Comparison of ENCODE assay signal across 7 cellular contexts in genomic region chrY:21559316-21559984, GRCh38.
A peak's percentile ranks its signal among the peaks of the same experiment; 100 is the strongest.
ATAC-seq lines count a peak whose summit lies in the region.
"Not testable (repeated sequence)": the region's sequence is repeated elsewhere in the genome, so short reads cannot be mapped to it uniquely, and the experiment has no call there.

No MANE protein-coding gene starts in this region.

- H3K36me3 Mint-ChIP-seq in stimulated activated memory B cell treated with anti-CD40 and anti-IgM and Interleukin-4, amounts not matched to agents 10 μg/mL and 1 μg/mL and 100 μg/mL, for 72 hours, result not testable (repeated sequence)

- ATAC-seq in GM19372 (IDR thresholded peaks at IDR 0.05; ENCODE audit: low read depth, unreplicated experiment), result peak; percentile 93
- ATAC-seq in GM21447 (IDR thresholded peaks at IDR 0.05; ENCODE audit: unreplicated experiment), result peak; percentile 85
- ATAC-seq in HG02642 (IDR thresholded peaks at IDR 0.05; ENCODE audit: poor library complexity, unreplicated experiment), result peak; percentile 86
- peak; percentile 88 for ATAC-seq in HG03039 (IDR thresholded peaks at IDR 0.05; ENCODE audit: unreplicated experiment)
- ATAC-seq in HG03280 (IDR thresholded peaks at IDR 0.05; ENCODE audit: unreplicated experiment), result peak; percentile 83
- peak; percentile 84 for ATAC-seq in HG03565 (IDR thresholded peaks at IDR 0.05; ENCODE audit: unreplicated experiment)
- peak; percentile 57 for ATAC-seq in stimulated activated memory B cell treated with anti-CD40 and anti-IgM and Interleukin-4, amounts not matched to agents 10 μg/mL and 1 μg/mL and 100 μg/mL, for 72 hours

- not testable (repeated sequence) for H3K27ac Mint-ChIP-seq in stimulated activated memory B cell treated with anti-CD40 and anti-IgM and Interleukin-4, amounts not matched to agents 10 μg/mL and 1 μg/mL and 100 μg/mL, for 72 hours

- not testable (repeated sequence) for H3K4me1 Mint-ChIP-seq in stimulated activated memory B cell treated with anti-CD40 and anti-IgM and Interleukin-4, amounts not matched to agents 10 μg/mL and 1 μg/mL and 100 μg/mL, for 72 hours

- not testable (repeated sequence) for H3K9me3 Mint-ChIP-seq in stimulated activated memory B cell treated with anti-CD40 and anti-IgM and Interleukin-4, amounts not matched to agents 10 μg/mL and 1 μg/mL and 100 μg/mL, for 72 hours

- H3K4me3 Mint-ChIP-seq in stimulated activated memory B cell treated with anti-CD40 and anti-IgM and Interleukin-4, amounts not matched to agents 10 μg/mL and 1 μg/mL and 100 μg/mL, for 72 hours, result not testable (repeated sequence)

- not testable (repeated sequence) for H3K27me3 Mint-ChIP-seq in stimulated activated memory B cell treated with anti-CD40 and anti-IgM and Interleukin-4, amounts not matched to agents 10 μg/mL and 1 μg/mL and 100 μg/mL, for 72 hours

Comparison
In these comparisons a context has a peak if more than half of its experiments do, and no peak if none do; other contexts are left out.
1. Peak in every context shown above with its lines: ATAC-seq.